ENCODE assay signal across 21 cellular contexts in genomic region chr7:12030116-12030515, GRCh38.
DNase-seq lines count a peak whose midpoint lies in the region; ATAC-seq and TF ChIP-seq lines count a peak whose summit lies in the region.
"Had no signal": no experiment of that assay in that cellular context is flagged by ENCODE, and none has a peak within 500 bp of the region (broad histone marks: within the 10 kb centered on the region; RNA-seq: fewer than 3 reads in every experiment).

No MANE protein-coding gene starts in this region.

- peaks cover 2% of the 10 kb centered on the region for H3K4me1 Mint-ChIP-seq in progenitor cell of endocrine pancreas (ENCODE audit: low read depth)
- no peaks in the 10 kb centered on the region for H3K4me1 Mint-ChIP-seq in CD4-positive, alpha-beta T cell (ENCODE audit: low read depth)

- peaks cover 2% of the 10 kb centered on the region for H3K27me3 Mint-ChIP-seq in progenitor cell of endocrine pancreas
- peaks cover 6% of the 10 kb centered on the region for H3K27me3 Mint-ChIP-seq in CD4-positive, alpha-beta T cell
- H3K27me3 Mint-ChIP-seq: type B pancreatic cell had no signal

- no peak overlapping the region for H3K4me3 Mint-ChIP-seq in progenitor cell of endocrine pancreas (ENCODE audit: low read depth)
- no peak overlapping the region for H3K4me3 Mint-ChIP-seq in CD4-positive, alpha-beta T cell
- H3K4me3 Mint-ChIP-seq: effector memory CD8-positive, alpha-beta T cell; type B pancreatic cell had no signal

- no peak for ATAC-seq in CD4-positive, alpha-beta T cell (ENCODE audit: poor library complexity)
- no peak for ATAC-seq in HG03342 (IDR thresholded peaks at IDR 0.05; ENCODE audit: unreplicated experiment)
- ATAC-seq: effector memory CD8-positive, alpha-beta T cell; stimulated activated naive CD8-positive, alpha-beta T cell treated with anti-CD3 and anti-CD28 coated beads, Interleukin-15, Interleukin-2, amounts not matched to agents 100 U/mL and 50 U/mL, for 24 hours had no signal

- peak overlapping the region; percentile 31 for H3K27ac Mint-ChIP-seq in progenitor cell of endocrine pancreas
- no peak overlapping the region for H3K27ac Mint-ChIP-seq in CD4-positive, alpha-beta T cell
- H3K27ac Mint-ChIP-seq: effector memory CD8-positive, alpha-beta T cell; type B pancreatic cell had no signal

- H3K4me3 ChIP-seq in SJCRH30 (peak overlapping the region; percentile 13; the same call in 1 of the 2 replicates), fibroblast of the aortic adventitia (ENCODE audit: low read depth, low read length) (no peak overlapping the region)
- H3K4me3 ChIP-seq: adrenal gland had no signal

- TF ChIP-seq CTCF in fibroblast of the aortic adventitia (IDR thresholded peaks at IDR 0.05; ENCODE audit: insufficient read depth, low read length): no peak
- TF ChIP-seq CTCF in progenitor cell of endocrine pancreas (IDR thresholded peaks at IDR 0.05; ENCODE audit: unreplicated experiment): no peak
- TF ChIP-seq CTCF in CD4-positive, alpha-beta T cell (IDR thresholded peaks at IDR 0.05): no peak

- CTCF ChIA-PET in CD4-positive, alpha-beta T cell (lab: Charles Lee): no interaction called here

- intact Hi-C loops in CD4-positive, alpha-beta T cell (cut with DNase I, micrococcal nuclease): no loop called here

- H3K9me3 ChIP-seq in SJCRH30 (replicated peaks): peaks cover 4% of the 10 kb centered on the region
- no peaks in the 10 kb centered on the region for H3K9me3 ChIP-seq in CD4-positive, alpha-beta T cell (ENCODE audit: control insufficient read depth, low read length)
- H3K9me3 ChIP-seq: adrenal gland had no signal

- POLR2A ChIA-PET in CD4-positive, alpha-beta T cell (lab: Charles Lee): no interaction called here

- H3K27ac ChIP-seq in SJCRH30: peak overlapping the region; percentile 79
- no peak overlapping the region for H3K27ac ChIP-seq in CD4-positive, alpha-beta T cell (ENCODE audit: low read depth, low read length)
- H3K27ac ChIP-seq: adrenal gland had no signal

- H3K4me1 ChIP-seq in SJCRH30: peaks cover 32% of the 10 kb centered on the region
- H3K4me1 ChIP-seq: adrenal gland had no signal

- H3K27me3 ChIP-seq in SJCRH30: no peaks in the 10 kb centered on the region
- H3K27me3 ChIP-seq in CD4-positive, alpha-beta T cell (ENCODE audit: control insufficient read depth, insufficient read depth, low read length): no peaks in the 10 kb centered on the region
- H3K27me3 ChIP-seq: adrenal gland had no signal

- DNase-seq in EL (peak; percentile 57), SJCRH30 (peak; percentile 40 to 51), fibroblast of the aortic adventitia (ENCODE audit: low read depth) (peak; percentile 11), progenitor cell of endocrine pancreas (ENCODE audit: low spot score, unreplicated experiment) (no peak), T-helper 1 cell (no peak), NOMO-1 treated with DMSO at 0.1 percent for 48 hours (lab: John Stamatoyannopoulos, UW; ENCODE audit: unreplicated experiment) (no peak)
- DNase-seq in CD4-positive, alpha-beta T cell: no peak
- DNase-seq: activated CD4-positive, CD25-positive, alpha-beta regulatory T cell treated with anti-CD3 and anti-CD28 coated beads, Interleukin-2, amount 50 U/mL, for 72 hours; activated effector memory CD4-positive, alpha-beta T cell treated with anti-CD3 and anti-CD28 coated beads, Interleukin-2, amount 50 U/mL, for 16 hours; adrenal gland; effector memory CD8-positive, alpha-beta T cell; hypothalamus; kidney glomerular epithelial cell; midbrain; NCI-H1417 treated with DMSO at 0.1 percent for 48 hours; NCI-H2171; NCI-H69; stimulated activated naive CD8-positive, alpha-beta T cell treated with anti-CD3 and anti-CD28 coated beads, Interleukin-15, Interleukin-2, amounts not matched to agents 100 U/mL and 50 U/mL, for 24 hours; T-helper 9 cell had no signal

- H3K36me3 Mint-ChIP-seq in progenitor cell of endocrine pancreas (ENCODE audit: insufficient read depth): no peaks in the 10 kb centered on the region
- H3K36me3 Mint-ChIP-seq in CD4-positive, alpha-beta T cell (ENCODE audit: low read depth): no peaks in the 10 kb centered on the region
- H3K36me3 Mint-ChIP-seq: type B pancreatic cell had no signal

- no peaks in the 10 kb centered on the region for H3K36me3 ChIP-seq in SJCRH30
- H3K36me3 ChIP-seq: adrenal gland had no signal

- H3K9me3 Mint-ChIP-seq in progenitor cell of endocrine pancreas (ENCODE audit: low read depth): no peaks in the 10 kb centered on the region
- H3K9me3 Mint-ChIP-seq in CD4-positive, alpha-beta T cell: no peaks in the 10 kb centered on the region
- H3K9me3 Mint-ChIP-seq: effector memory CD8-positive, alpha-beta T cell; type B pancreatic cell had no signal

Comparison
In these comparisons a context has a peak if more than half of its experiments do, and no peak if none do; other contexts are left out.
1. DNase-seq: peak in EL (single experiment), SJCRH30 (2 of 2) and fibroblast of the aortic adventitia (single experiment); none in progenitor cell of endocrine pancreas (single experiment), CD4-positive, alpha-beta T cell (0 of 10), T-helper 1 cell (0 of 5) and NOMO-1 treated with DMSO at 0.1 percent for 48 hours (single experiment).